In genomic region chr1:109322974-109323373, GRCh38 we compare ENCODE assay signal across 19 cellular contexts. TPM values are rescaled to one million over a fixed set of nuclear protein-coding genes. Genes with fewer than 3 reads are reported as not detected.
DNase-seq lines count a peak whose midpoint lies in the region; ATAC-seq and TF ChIP-seq lines count a peak whose summit lies in the region.
"Had no signal": no experiment of that assay in that cellular context is flagged by ENCODE, and none has a peak within 500 bp of the region (broad histone marks: within the 10 kb centered on the region; RNA-seq: fewer than 3 reads in every experiment).

No MANE protein-coding gene starts in this region.

- no peak overlapping the region for H3K4me2 ChIP-seq in H9 (ENCODE audit: insufficient read depth, insufficient read length, low read length)
- H3K4me2 ChIP-seq: A549, BLaER1 had no signal

- intact Hi-C loops in dorsolateral prefrontal cortex (cut with DNase I) = no loop called here
- intact Hi-C loops in testis (cut with DNase I; ENCODE audit: low total_unique reads) = no loop called here

- H4K5ac ChIP-seq in H9 (ENCODE audit: insufficient read length, low read depth, low read length) = no peak overlapping the region

- WGBS in H9 (ENCODE audit: extremely low coverage, insufficient read length, low lambda C conversion rate) = no CpG with 5 or more reads among the region's 6 CpGs
- 95 to 97% methylated on average over 6 of the region's 6 CpGs for WGBS in testis, 2 donors

- no peaks in the 10 kb centered on the region for H3K79me2 ChIP-seq in H9 (ENCODE audit: insufficient read depth, low read length)

- H4K91ac ChIP-seq in H9 (ENCODE audit: insufficient read length, low read depth, low read length) = no peak overlapping the region

- H3K4me1 ChIP-seq in H9 (ENCODE audit: insufficient read depth, low read length) (no peaks in the 10 kb centered on the region), testis (peaks cover 11% of the 10 kb centered on the region)
- H3K4me1 ChIP-seq: A549, BLaER1 had no signal

- no peak overlapping the region for H2BK12ac ChIP-seq in H9 (ENCODE audit: insufficient read length, low read depth, low read length)

- DNase-seq in H9 (no peak), dorsolateral prefrontal cortex (peak in 3 of 10 donors; percentile 36 to 79 (median 78)), occipital lobe (lab: John Stamatoyannopoulos, UW) (peak; percentile 57), testis (peak; percentile 7), cortex of kidney (lab: John Stamatoyannopoulos, UW) (no peak), AG20443 (ENCODE audit: low spot score) (no peak)
- DNase-seq in natural killer cell treated with Interleukin-12 subunit alpha and Interleukin-12 subunit beta and Interleukin-15 and Interleukin-18, amount 100 ng/mL, for 72 hours (ENCODE audit: low spot score) = no peak
- DNase-seq: CD4-positive, alpha-beta memory T cell; DMS153; DMS79; GF-D8; GOT3; H7 had no signal

- peaks cover 5% of the 10 kb centered on the region in 2 experiments for H3K4me1 Mint-ChIP-seq in H9
- H3K4me1 Mint-ChIP-seq in natural killer cell treated with Interleukin-12 subunit alpha and Interleukin-12 subunit beta and Interleukin-15 and Interleukin-18, amount 100 ng/mL, for 72 hours (ENCODE audit: low read depth in 2 of 2) = peaks cover 0 to 6% of the 10 kb centered on the region in 2 donors
- H3K4me1 Mint-ChIP-seq: CD14-positive monocyte; CD4-positive, alpha-beta memory T cell had no signal

- no peak overlapping the region for H3T11ph ChIP-seq in H9 (ENCODE audit: low read length)

- no peak overlapping the region for H3K14ac ChIP-seq in H9 (ENCODE audit: insufficient read depth, low read length)

- no peak overlapping the region for H2BK5ac ChIP-seq in H9 (ENCODE audit: insufficient read length, low read length)

- H2BK120ac ChIP-seq in H9 (ENCODE audit: low read depth, low read length, poor library complexity, severe bottlenecking) = no peak overlapping the region

- no peak overlapping the region for H4K8ac ChIP-seq in H9 (replicated peaks; ENCODE audit: insufficient read length, low read depth, low read length)

- H3K4me3 ChIP-seq in dorsolateral prefrontal cortex (no peak overlapping the region), testis (no peak overlapping the region)
- H3K4me3 ChIP-seq: A549, BLaER1 had no signal

- no peaks in the 10 kb centered on the region for H3K27me3 ChIP-seq in H9 (ENCODE audit: insufficient read depth, low read length)
- no peaks in the 10 kb centered on the region for H3K27me3 ChIP-seq in dorsolateral prefrontal cortex
- no peaks in the 10 kb centered on the region for H3K27me3 ChIP-seq in testis
- H3K27me3 ChIP-seq: BLaER1 had no signal

- H3K23ac ChIP-seq in H9 (ENCODE audit: insufficient read length, low read depth, low read length) = no peak overlapping the region

- no peaks in the 10 kb centered on the region for H3K36me3 ChIP-seq in testis (ENCODE audit: low read depth, missing control alignments)

- no peak overlapping the region for H3K18ac ChIP-seq in H9 (ENCODE audit: insufficient read length, low read depth, low read length)

- H3K27me3 Mint-ChIP-seq in H9 (ENCODE audit: low read depth) = no peaks in the 10 kb centered on the region
- H3K27me3 Mint-ChIP-seq in natural killer cell treated with Interleukin-12 subunit alpha and Interleukin-12 subunit beta and Interleukin-15 and Interleukin-18, amount 100 ng/mL, for 72 hours = no peaks in the 10 kb centered on the region

- H3K4me3 Mint-ChIP-seq in H9 = no peak overlapping the region
- no peak overlapping the region for H3K4me3 Mint-ChIP-seq in natural killer cell treated with Interleukin-12 subunit alpha and Interleukin-12 subunit beta and Interleukin-15 and Interleukin-18, amount 100 ng/mL, for 72 hours
- H3K4me3 Mint-ChIP-seq: CD14-positive monocyte; CD4-positive, alpha-beta memory T cell had no signal

- peaks cover 14 to 77% (median 50%) of the 10 kb centered on the region in 3 experiments; a peak in 6 of 7 replicates for H3K36me3 Mint-ChIP-seq in H9 (ENCODE audit: insufficient read depth in 1 of 3, low read depth in 3 of 3)
- H3K36me3 Mint-ChIP-seq in natural killer cell treated with Interleukin-12 subunit alpha and Interleukin-12 subunit beta and Interleukin-15 and Interleukin-18, amount 100 ng/mL, for 72 hours = no peaks in the 10 kb centered on the region
- H3K36me3 Mint-ChIP-seq: CD4-positive, alpha-beta memory T cell had no signal

- H3K9me3 Mint-ChIP-seq in H9 = no peaks in the 10 kb centered on the region
- H3K9me3 Mint-ChIP-seq in natural killer cell treated with Interleukin-12 subunit alpha and Interleukin-12 subunit beta and Interleukin-15 and Interleukin-18, amount 100 ng/mL, for 72 hours = no peaks in the 10 kb centered on the region
- H3K9me3 Mint-ChIP-seq: CD14-positive monocyte; CD4-positive, alpha-beta memory T cell had no signal

- H3K9me3 ChIP-seq in H9 (ENCODE audit: control insufficient read depth, low read depth, low read length) (no peaks in the 10 kb centered on the region), testis (no peaks in the 10 kb centered on the region)
- H3K9me3 ChIP-seq: A549, BLaER1 had no signal

- no peak overlapping the region for H3K4ac ChIP-seq in H9 (ENCODE audit: low read depth, low read length)

- H4K20me1 ChIP-seq in H9 (ENCODE audit: control insufficient read depth, insufficient read depth, insufficient read length) = no peaks in the 10 kb centered on the region
- H4K20me1 ChIP-seq: BLaER1 had no signal

- H2BK15ac ChIP-seq in H9 (ENCODE audit: low read depth, low read length) = no peak overlapping the region

- no peaks in the 10 kb centered on the region for H3K79me1 ChIP-seq in H9 (ENCODE audit: insufficient read depth, low read depth, low read length, poor library complexity, severe bottlenecking)

- TF ChIP-seq POLR2A in testis (IDR thresholded peaks at IDR 0.05) = no peak

- peak overlapping the region in 2 of 3 experiments; percentile 23 to 69; a peak in 2 of 7 replicates for H3K27ac Mint-ChIP-seq in H9
- no peak overlapping the region for H3K27ac Mint-ChIP-seq in natural killer cell treated with Interleukin-12 subunit alpha and Interleukin-12 subunit beta and Interleukin-15 and Interleukin-18, amount 100 ng/mL, for 72 hours
- H3K27ac Mint-ChIP-seq: CD4-positive, alpha-beta memory T cell had no signal

- TF ChIP-seq CTCF in H9 (conservative IDR thresholded peaks at IDR 0.05) (no peak), dorsolateral prefrontal cortex (IDR thresholded peaks at IDR 0.05 in 54 of 56, conservative IDR thresholded peaks at IDR 0.05 in 2 of 56; ENCODE audit: low read depth in 1 of 56, partially characterized antibody in 56 of 56) (no peak), testis (IDR thresholded peaks at IDR 0.05) (no peak)

- H3K23me2 ChIP-seq in H9 (ENCODE audit: insufficient read length, low read depth, low read length, poor library complexity, severe bottlenecking) = no peaks in the 10 kb centered on the region

- H2BK20ac ChIP-seq in H9 (ENCODE audit: low read depth, low read length, poor library complexity, severe bottlenecking) = no peak overlapping the region

- no peak for ATAC-seq in natural killer cell treated with Interleukin-12 subunit alpha and Interleukin-12 subunit beta and Interleukin-15 and Interleukin-18, amount 100 ng/mL, for 72 hours
- ATAC-seq: A549 had no signal

- no peak overlapping the region for H3K27ac ChIP-seq in H9 (ENCODE audit: insufficient read length, low read depth, low read length)
- H3K27ac ChIP-seq in dorsolateral prefrontal cortex = peak overlapping the region in 57 of 59 donors; percentile 30 to 100 (median 87)
- no peak overlapping the region for H3K27ac ChIP-seq in testis
- H3K27ac ChIP-seq: 22Rv1, A549, BLaER1 had no signal

- no peak overlapping the region for H3K9ac ChIP-seq in H9 (ENCODE audit: extremely low read depth, insufficient read length, low read length)
- H3K9ac ChIP-seq: BLaER1 had no signal

- H2AFZ ChIP-seq in H9 (ENCODE audit: low read length) = no peak overlapping the region

- H3K56ac ChIP-seq in H9 (ENCODE audit: insufficient read length, low read depth, low read length) = no peak overlapping the region

- no peak overlapping the region for H2AK5ac ChIP-seq in H9 (ENCODE audit: insufficient read length, low read length)

RNA-seq across cellular contexts. Expression of gene MYBPHL, which starts 16.2 kb away (rescaled TPM):
- total RNA-seq in H9 (2021) (0.59 and 1.1 TPM in 2 replicates), dorsolateral prefrontal cortex (10 to 100 TPM in 14 of 120 experiments, 1 to 10 TPM in 106; 1.9 to 14.4 (median 6.7) TPM), occipital lobe (not detected), testis (under 1 TPM in 1 of 2 donors, not detected in 1; 0.99 TPM)
- 1.5 TPM for polyA plus RNA-seq in testis (ENCODE audit: insufficient read depth, low read depth, low replicate concordance)
- total RNA-seq in natural killer cell treated with Interleukin-12 subunit alpha and Interleukin-12 subunit beta and Interleukin-15 and Interleukin-18, amount 100 ng/mL, for 72 hours = not detected
- total RNA-seq: CD4-positive, alpha-beta memory T cell; Daoy; H7; HT-29 had no signal
- polyA plus RNA-seq: A549; CD4-positive, alpha-beta memory T cell had no signal

RNA-seq across cellular contexts. Expression of gene PSRC1, which starts 40.0 kb away (rescaled TPM):
- total RNA-seq in H9 (2021) (60.3 and 63.0 TPM in 2 replicates), dorsolateral prefrontal cortex (100 to 1,000 TPM in 19 of 120 experiments, 10 to 100 TPM in 101; 52.9 to 176 (median 79.2) TPM), occipital lobe (11.4 TPM), testis (10 to 100 TPM; 34.0 to 48.9 TPM)
- 24.0 TPM for polyA plus RNA-seq in testis (ENCODE audit: insufficient read depth, low read depth, low replicate concordance)
- 10 to 100 TPM in 1 of 2 donors, 1 to 10 TPM in 1; 4.7 to 16.2 TPM for total RNA-seq in natural killer cell treated with Interleukin-12 subunit alpha and Interleukin-12 subunit beta and Interleukin-15 and Interleukin-18, amount 100 ng/mL, for 72 hours

Comparison
In these comparisons a context has a peak if more than half of its experiments do, and no peak if none do; other contexts are left out.
1. DNase-seq: peak in occipital lobe (single experiment) and testis (single experiment); none in H9 (single experiment), cortex of kidney (single experiment), natural killer cell treated with Interleukin-12 subunit alpha and Interleukin-12 subunit beta and Interleukin-15 and Interleukin-18, amount 100 ng/mL, for 72 hours (single experiment) and AG20443 (single experiment).
2. H3K27ac ChIP-seq: peak in dorsolateral prefrontal cortex (57 of 59); none in H9 (single experiment) and testis (0 of 2).
3. H3K27ac Mint-ChIP-seq: peak in H9 (2 of 3); none in natural killer cell treated with Interleukin-12 subunit alpha and Interleukin-12 subunit beta and Interleukin-15 and Interleukin-18, amount 100 ng/mL, for 72 hours (0 of 2).